Comparison of ENCODE assay signal across 30 cellular contexts in genomic region chr15:84643838-84644237, GRCh38.
"Had no signal": no experiment of that assay in that cellular context is flagged by ENCODE, and none has a peak within 500 bp of the region (broad histone marks: within the 10 kb centered on the region; RNA-seq: fewer than 3 reads in every experiment).

No MANE protein-coding gene starts in this region.

- H3K4me2 ChIP-seq: KMS-11 had no signal

- H3K9me3 ChIP-seq: MG63, SJSA1 had no signal

- H3K9me3 Mint-ChIP-seq: activated CD4-positive, alpha-beta memory T cell treated with anti-CD3 and anti-CD28 coated beads, Interleukin-2, amount 10 ng/mL, durations not matched to agents 7 days and 5 days; activated CD4-positive, alpha-beta T cell treated with anti-CD3 and anti-CD28 coated beads, Interleukin-2, amount 10 ng/mL, durations not matched to agents 7 days and 5 days; activated naive CD4-positive, alpha-beta T cell treated with anti-CD3 and anti-CD28 coated beads, Interleukin-2, amount 50 U/mL, for 72 hours; T-helper 1 cell treated with Interleukin-12 subunit alpha and Interleukin-12 subunit beta and Interleukin-4 antibody, amounts not matched to agents 30 μg/mL and 1 μg/mL, for 36 hours; WTC11 had no signal

- ATAC-seq: activated naive CD4-positive, alpha-beta T cell treated with anti-CD3 and anti-CD28 coated beads, Interleukin-2, amount 50 U/mL, for 72 hours; Panc1; SK-N-SH treated with all-trans-retinoic acid at 6 μM for 48 hours; WTC11 had no signal

- H3K4me3 Mint-ChIP-seq: activated CD4-positive, alpha-beta memory T cell treated with anti-CD3 and anti-CD28 coated beads, Interleukin-2, amount 10 ng/mL, durations not matched to agents 7 days and 5 days; activated CD4-positive, alpha-beta T cell treated with anti-CD3 and anti-CD28 coated beads, Interleukin-2, amount 10 ng/mL, durations not matched to agents 7 days and 5 days; T-helper 1 cell treated with Interleukin-12 subunit alpha and Interleukin-12 subunit beta and Interleukin-4 antibody, amounts not matched to agents 30 μg/mL and 1 μg/mL, for 36 hours; WTC11 had no signal

- H3K27ac ChIP-seq: brain microvascular endothelial cell, cardiac muscle cell, KMS-11, SJSA1 had no signal

- H3K4me1 Mint-ChIP-seq: WTC11 had no signal

- DNase-seq: activated CD4-positive, alpha-beta memory T cell treated with anti-CD3 and anti-CD28 coated beads, Interleukin-2, amount 10 ng/mL, durations not matched to agents 7 days and 5 days; activated CD4-positive, alpha-beta T cell treated with anti-CD3 and anti-CD28 coated beads for 1 hour; activated CD4-positive, alpha-beta T cell treated with anti-CD3 and anti-CD28 coated beads, Interleukin-2, amount 10 ng/mL, durations not matched to agents 7 days and 5 days; activated naive CD4-positive, alpha-beta T cell treated with Interleukin-2 at 50 U/mL for 16 hours; activated T-cell treated with anti-CD3 and anti-CD28 coated beads for 4 hours; brain microvascular endothelial cell; MG63; MV-4-11; NCI-H1092 treated with DMSO at 0.1 percent for 48 hours; NCI-H1417 treated with DMSO at 0.1 percent for 48 hours; NCI-H1694; NCI-H2029; NCI-H2107; NCI-H2171 treated with DMSO at 0.1 percent for 48 hours; NCI-H226; NCI-H510A; NCI-H69; NK-92 treated with Interleukin-12 subunit alpha and Interleukin-12 subunit beta, amount 100 ng/mL, for 24 hours; OCI-M1; RPMI8226; SW 1271; T-helper 9 cell had no signal

- H3K4me1 ChIP-seq: SJSA1 had no signal

- H3K27me3 Mint-ChIP-seq: activated CD4-positive, alpha-beta memory T cell treated with anti-CD3 and anti-CD28 coated beads, Interleukin-2, amount 10 ng/mL, durations not matched to agents 7 days and 5 days; activated CD4-positive, alpha-beta T cell treated with anti-CD3 and anti-CD28 coated beads, Interleukin-2, amount 10 ng/mL, durations not matched to agents 7 days and 5 days had no signal

- H3K27ac Mint-ChIP-seq: activated CD4-positive, alpha-beta memory T cell treated with anti-CD3 and anti-CD28 coated beads, Interleukin-2, amount 10 ng/mL, durations not matched to agents 7 days and 5 days; activated CD4-positive, alpha-beta T cell treated with anti-CD3 and anti-CD28 coated beads, Interleukin-2, amount 10 ng/mL, durations not matched to agents 7 days and 5 days; activated naive CD4-positive, alpha-beta T cell treated with anti-CD3 and anti-CD28 coated beads, Interleukin-2, amount 50 U/mL, for 72 hours; T-helper 1 cell treated with Interleukin-12 subunit alpha and Interleukin-12 subunit beta and Interleukin-4 antibody, amounts not matched to agents 30 μg/mL and 1 μg/mL, for 36 hours had no signal

- H3K4me3 ChIP-seq: cardiac muscle cell, MG63, SJSA1 had no signal

- H3K27me3 ChIP-seq: brain microvascular endothelial cell, cardiac muscle cell, MG63, SJSA1 had no signal

- H3K9ac ChIP-seq: KMS-11 had no signal
